Comparison of ENCODE assay signal across 15 cellular contexts in genomic region chr4:129136433-129136832, GRCh38. TPM values are rescaled to one million over a fixed set of nuclear protein-coding genes. Genes with fewer than 3 reads are reported as not detected.
DNase-seq lines count a peak whose midpoint lies in the region; ATAC-seq and TF ChIP-seq lines count a peak whose summit lies in the region.
"Had no signal": no experiment of that assay in that cellular context is flagged by ENCODE, and none has a peak within 500 bp of the region (broad histone marks: within the 10 kb centered on the region; RNA-seq: fewer than 3 reads in every experiment).

No MANE protein-coding gene starts in this region.

- H3K36me3 Mint-ChIP-seq in chondrocyte (ENCODE audit: low read depth), result no peaks in the 10 kb centered on the region
- peaks cover 4% of the 10 kb centered on the region for H3K36me3 Mint-ChIP-seq in natural killer cell treated with Interleukin-12 subunit alpha and Interleukin-12 subunit beta and Interleukin-15 and Interleukin-18, amount 100 ng/mL, for 72 hours

- WGBS in stomach, 5 donors, result 82 to 97% (median 94%) methylated on average over 7 to 8 of the region's 8 CpGs

- no peaks in the 10 kb centered on the region for H3K27me3 Mint-ChIP-seq in chondrocyte (ENCODE audit: low read depth)
- H3K27me3 Mint-ChIP-seq in natural killer cell treated with Interleukin-12 subunit alpha and Interleukin-12 subunit beta and Interleukin-15 and Interleukin-18, amount 100 ng/mL, for 72 hours, result peaks cover 0 to 4% of the 10 kb centered on the region in 2 donors

- H3K9me3 ChIP-seq in BE2C, result no peaks in the 10 kb centered on the region
- H3K9me3 ChIP-seq in upper lobe of right lung, result no peaks in the 10 kb centered on the region
- peaks cover 0 to 13% (median 1%) of the 10 kb centered on the region in 4 donors for H3K9me3 ChIP-seq in stomach

- no peak for TF ChIP-seq POLR2A in stomach (IDR thresholded peaks at IDR 0.05)

- H3K4me1 ChIP-seq in BE2C, result no peaks in the 10 kb centered on the region
- H3K4me1 ChIP-seq in upper lobe of right lung, result no peaks in the 10 kb centered on the region
- H3K4me1 ChIP-seq in stomach, result no peaks in the 10 kb centered on the region

- peak; percentile 44 to 57 for ATAC-seq in natural killer cell treated with Interleukin-12 subunit alpha and Interleukin-12 subunit beta and Interleukin-15 and Interleukin-18, amount 100 ng/mL, for 72 hours
- peak; percentile 29 for ATAC-seq in upper lobe of right lung
- ATAC-seq: GM12878, HCT116 had no signal

- H3K4me3 ChIP-seq in BE2C (ENCODE audit: low read depth, low read length) (no peak overlapping the region), upper lobe of right lung (no peak overlapping the region), stomach (no peak overlapping the region)
- H3K4me3 ChIP-seq: GM12878 had no signal

- TF ChIP-seq CTCF in BE2C (IDR thresholded peaks at IDR 0.05; ENCODE audit: low read depth, low read length) (no peak), chondrocyte (IDR thresholded peaks at IDR 0.05) (no peak), upper lobe of right lung (IDR thresholded peaks at IDR 0.05) (no peak), stomach (IDR thresholded peaks at IDR 0.05) (no peak)

- H3K4me1 Mint-ChIP-seq in chondrocyte (ENCODE audit: low read depth), result peaks cover 6% of the 10 kb centered on the region
- no peaks in the 10 kb centered on the region for H3K4me1 Mint-ChIP-seq in natural killer cell treated with Interleukin-12 subunit alpha and Interleukin-12 subunit beta and Interleukin-15 and Interleukin-18, amount 100 ng/mL, for 72 hours (ENCODE audit: low read depth in 2 of 2)

- no peak overlapping the region for H3K27ac Mint-ChIP-seq in chondrocyte (ENCODE audit: unreplicated experiment)
- H3K27ac Mint-ChIP-seq in natural killer cell treated with Interleukin-12 subunit alpha and Interleukin-12 subunit beta and Interleukin-15 and Interleukin-18, amount 100 ng/mL, for 72 hours, result no peak overlapping the region
- H3K27ac Mint-ChIP-seq: CD4-positive, alpha-beta T cell had no signal

- H3K9me3 Mint-ChIP-seq in chondrocyte (ENCODE audit: low read depth), result peaks cover 3% of the 10 kb centered on the region
- no peaks in the 10 kb centered on the region for H3K9me3 Mint-ChIP-seq in natural killer cell treated with Interleukin-12 subunit alpha and Interleukin-12 subunit beta and Interleukin-15 and Interleukin-18, amount 100 ng/mL, for 72 hours
- H3K9me3 Mint-ChIP-seq: CD4-positive, alpha-beta T cell had no signal

- intact Hi-C loops in upper lobe of right lung (cut with DNase I) (no loop called here), stomach (cut with DNase I; ENCODE audit: low total_unique reads) (no loop called here)

- H3K27me3 ChIP-seq in BE2C (no peaks in the 10 kb centered on the region; the same call in 1 of the 2 replicates), upper lobe of right lung (no peaks in the 10 kb centered on the region), stomach (no peaks in the 10 kb centered on the region)

- no peak overlapping the region for H3K27ac ChIP-seq in upper lobe of right lung
- no peak overlapping the region for H3K27ac ChIP-seq in stomach

- peak; percentile 26 for DNase-seq in BE2C
- DNase-seq in chondrocyte (ENCODE audit: low spot score), result peak; percentile 48
- no peak for DNase-seq in natural killer cell treated with Interleukin-12 subunit alpha and Interleukin-12 subunit beta and Interleukin-15 and Interleukin-18, amount 100 ng/mL, for 72 hours (ENCODE audit: low spot score)
- DNase-seq in upper lobe of right lung, result no peak
- DNase-seq in 8988T, result no peak
- DNase-seq in stomach, result no peak
- DNase-seq in RPMI8226, result no peak
- DNase-seq: ACHN; C1 segment of cervical spinal cord; Calu3; CD4-positive, alpha-beta T cell; DMS 273 treated with DMSO at 0.1 percent for 48 hours; KG1 had no signal

- H3K4me3 Mint-ChIP-seq in chondrocyte (ENCODE audit: unreplicated experiment), result no peak overlapping the region
- H3K4me3 Mint-ChIP-seq in natural killer cell treated with Interleukin-12 subunit alpha and Interleukin-12 subunit beta and Interleukin-15 and Interleukin-18, amount 100 ng/mL, for 72 hours, result no peak overlapping the region
- H3K4me3 Mint-ChIP-seq: CD4-positive, alpha-beta T cell had no signal

- H3K36me3 ChIP-seq in BE2C, result no peaks in the 10 kb centered on the region
- no peaks in the 10 kb centered on the region for H3K36me3 ChIP-seq in upper lobe of right lung
- no peaks in the 10 kb centered on the region for H3K36me3 ChIP-seq in stomach

- TF ChIP-seq EP300 in stomach (IDR thresholded peaks at IDR 0.05), result no peak

RNA-seq across cellular contexts. Expression of gene C4orf33, which starts 40.5 kb away (rescaled TPM):
- 3.6 TPM for polyA plus RNA-seq in BE2C (2012; ENCODE audit: insufficient read depth, insufficient read length, low read depth)
- total RNA-seq in chondrocyte (6.3 to 13.4 TPM (median 7.9 TPM) in 3 replicates), upper lobe of right lung (10.4 TPM), stomach (10 to 100 TPM in 2 of 5 donors, 1 to 10 TPM in 2, not detected in 1; 4.5 to 27.5 (median 11.2) TPM)
- total RNA-seq in natural killer cell treated with Interleukin-12 subunit alpha and Interleukin-12 subunit beta and Interleukin-15 and Interleukin-18, amount 100 ng/mL, for 72 hours, result 10 to 100 TPM; 13.4 to 19.6 TPM
- polyA plus RNA-seq in stomach, result 10 to 100 TPM in 2 of 3 donors, 1 to 10 TPM in 1; 9.0 to 19.9 (median 15.1) TPM

RNA-seq across cellular contexts. Expression of gene SCLT1, which starts 43.1 kb away (rescaled TPM):
- polyA plus RNA-seq in BE2C (2012; ENCODE audit: insufficient read depth, insufficient read length, low read depth), result 4.9 TPM
- total RNA-seq in chondrocyte (11.1 to 23.8 TPM (median 12.3 TPM) in 3 replicates), upper lobe of right lung (14.4 TPM), stomach (10 to 100 TPM in 4 of 5 donors, 1 to 10 TPM in 1; 2.3 to 49.0 (median 21.7) TPM)
- total RNA-seq in natural killer cell treated with Interleukin-12 subunit alpha and Interleukin-12 subunit beta and Interleukin-15 and Interleukin-18, amount 100 ng/mL, for 72 hours, result 10 to 100 TPM; 29.6 to 38.0 TPM
- polyA plus RNA-seq in stomach, result 1 to 10 TPM; 3.6 to 4.3 (median 4.0) TPM

Comparison
In these comparisons a context has a peak if more than half of its experiments do, and no peak if none do; other contexts are left out.
1. DNase-seq: peak in BE2C (single experiment) and chondrocyte (single experiment); none in natural killer cell treated with Interleukin-12 subunit alpha and Interleukin-12 subunit beta and Interleukin-15 and Interleukin-18, amount 100 ng/mL, for 72 hours (single experiment), upper lobe of right lung (single experiment), 8988T (single experiment), stomach (single experiment) and RPMI8226 (single experiment).